In genomic region chr17:8060274-8060673, GRCh38 we compare ENCODE assay signal across 8 cellular contexts. TPM values are rescaled to one million over a fixed set of nuclear protein-coding genes. Genes with fewer than 3 reads are reported as not detected.
DNase-seq lines count a peak whose midpoint lies in the region; ATAC-seq, FAIRE-seq and TF ChIP-seq lines count a peak whose summit lies in the region.

No MANE protein-coding gene starts in this region.

- no peak overlapping the region for H3K23ac ChIP-seq in IMR-90 (ENCODE audit: low read depth, low read length)

- H4K8ac ChIP-seq in IMR-90 (ENCODE audit: low read depth in 2 of 2, low read length in 2 of 2): no peak overlapping the region

- H3K14ac ChIP-seq in IMR-90 (replicated peaks; ENCODE audit: low read depth, low read length): no peak overlapping the region

- no peak overlapping the region for H2BK5ac ChIP-seq in IMR-90 (ENCODE audit: low read depth, low read length, poor library complexity, severe bottlenecking)

- H3K4me2 ChIP-seq in IMR-90 (ENCODE audit: low read depth, low read length): no peak overlapping the region

- H2BK15ac ChIP-seq in IMR-90 (ENCODE audit: low read depth, low read length): no peak overlapping the region

- peaks cover 2% of the 10 kb centered on the region; the same call in 1 of the 2 replicates for H3K4me1 ChIP-seq in IMR-90 (ENCODE audit: control insufficient read depth, insufficient read depth, low read length)
- peaks cover 0 to 20% (median 8%) of the 10 kb centered on the region in 4 donors for H3K4me1 ChIP-seq in Peyer's patch

- FAIRE-seq in D721Med (lab: Jason Lieb, UNC): peak; percentile 46
- FAIRE-seq in H54 (lab: Jason Lieb, UNC): no peak

- no TSS peak for BruUV-seq in IMR-90 (replicated peaks; lab: Mats Ljungman, UMichigan)

- no peak for TF ChIP-seq POLR2A in IMR-90 (IDR thresholded peaks at IDR 0.05; ENCODE audit: low read depth, low read length)
- no peak for TF ChIP-seq POLR2A in Peyer's patch (IDR thresholded peaks at IDR 0.05)
- TF ChIP-seq POLR2A in H54 (IDR thresholded peaks at IDR 0.05; ENCODE audit: low read depth, low read length): no peak

- H2BK20ac ChIP-seq in IMR-90 (ENCODE audit: low read depth, low read length): no peak overlapping the region

- H2BK120ac ChIP-seq in IMR-90 (ENCODE audit: low read depth, low read length): no peak overlapping the region

- H4K5ac ChIP-seq in IMR-90 (ENCODE audit: low read depth, low read length): no peak overlapping the region

- intact Hi-C loops in IMR-90 (cut with micrococcal nuclease): loop anchor here (2.0 to 10.0 kb wide), 4 partner anchors 59 to 725 kb away; partner anchors contain the start of gene ALOXE3
- intact Hi-C loops in posterior cingulate gyrus (cut with DNase I): no loop called here

- H2AK9ac ChIP-seq in IMR-90 (replicated peaks; ENCODE audit: low read depth, low read length, poor library complexity): no peak overlapping the region

- no peak overlapping the region for H2AK5ac ChIP-seq in IMR-90 (ENCODE audit: low read depth, low read length)

- CTCF ChIA-PET in IMR-90 (lab: Yijun Ruan, JAX): interaction anchor here (0.5 to 4.9 kb wide), 11 partner anchors 13 to 203 kb away, joined by 3 to 25 read pairs (median 3); partner anchors contain the start of genes ALOXE3 and NAA38

- H4K91ac ChIP-seq in IMR-90 (ENCODE audit: insufficient read depth, low read depth, low read length): no peak overlapping the region

- DNase-seq in D721Med (ENCODE audit: insufficient read length, low spot score) (no peak), IMR-90 (peak; percentile 65), Peyer's patch (peak; percentile 36 to 85 (median 63)), glomerular visceral epithelial cell (ENCODE audit: extremely low spot score) (peak; percentile 70), posterior cingulate gyrus (peak in 6 of 10 donors; percentile 47 to 86 (median 55)), H54 (ENCODE audit: insufficient read length, low spot score) (no peak)
- DNase-seq in activated naive CD4-positive, alpha-beta T cell treated with anti-CD3 and anti-CD28 coated beads, Interleukin-2, amount 50 U/mL, for 16 hours: peak; percentile 48

- peak; percentile 81 for TF ChIP-seq RAD21 in IMR-90 (IDR thresholded peaks at IDR 0.05; ENCODE audit: low read length)

- no peak overlapping the region for H3K18ac ChIP-seq in IMR-90 (ENCODE audit: low read depth, low read length)

- no peak overlapping the region for H3K27ac ChIP-seq in IMR-90 (ENCODE audit: insufficient read depth, low read length)
- no peak overlapping the region for H3K27ac ChIP-seq in Peyer's patch

- POLR2A ChIA-PET in IMR-90 (lab: Charles Lee; ENCODE audit: unreplicated experiment): no interaction called here

- TF ChIP-seq CTCF in D721Med (IDR thresholded peaks at IDR 0.05; ENCODE audit: insufficient read depth, missing control alignments) (peak; percentile 47), IMR-90 (conservative IDR thresholded peaks at IDR 0.05; ENCODE audit: low read depth, low read length) (peak; percentile 84), Peyer's patch (IDR thresholded peaks at IDR 0.05) (peak; percentile 57 to 85 (median 78))

- no peak overlapping the region for H3K4ac ChIP-seq in IMR-90 (ENCODE audit: low read depth, low read length)

- H3K9ac ChIP-seq in IMR-90 (ENCODE audit: low read depth, low read length): no peak overlapping the region

- no peaks in the 10 kb centered on the region for H3K9me1 ChIP-seq in IMR-90 (ENCODE audit: insufficient read depth, low read length)

- 0% methylated on average over 3 of the region's 10 CpGs; no CpG with 5 or more reads in 1 of the 2 experiments for WGBS in IMR-90 (ENCODE audit: extremely low coverage in 2 of 2, insufficient read length in 1 of 2), 2 experiments

- H3K56ac ChIP-seq in IMR-90 (ENCODE audit: extremely low read depth, insufficient read depth, low read length): no peak overlapping the region

- H4K20me1 ChIP-seq in IMR-90 (ENCODE audit: insufficient read depth, low read length): peaks cover 5% of the 10 kb centered on the region; the same call in 1 of the 2 replicates

- H3K9me3 ChIP-seq in IMR-90 (ENCODE audit: control insufficient read depth, insufficient read depth, low read length) (no peaks in the 10 kb centered on the region), Peyer's patch (no peaks in the 10 kb centered on the region)

- dilution Hi-C loops in IMR-90 (cut with HindIII; ENCODE audit: low sequenced_read_pairs, unreplicated experiment): no loop called here

- in situ Hi-C loops in IMR-90 (cut with MboI; ENCODE audit: low sequenced_read_pairs): no loop called here

- H3K4me3 ChIP-seq in IMR-90 (ENCODE audit: insufficient read depth, low read depth, low read length): no peak overlapping the region
- no peak overlapping the region for H3K4me3 ChIP-seq in Peyer's patch

- H3K27me3 ChIP-seq in IMR-90 (ENCODE audit: control insufficient read depth, insufficient read depth, low read length) (peaks cover 63% of the 10 kb centered on the region), Peyer's patch (no peaks in the 10 kb centered on the region)

- H2AFZ ChIP-seq in IMR-90 (replicated peaks; ENCODE audit: low read length, poor library complexity): no peak overlapping the region

- no peaks in the 10 kb centered on the region for H3K79me1 ChIP-seq in IMR-90 (ENCODE audit: low read depth in 1 of 2, low read length in 2 of 2)

- H3K36me3 ChIP-seq in IMR-90 (ENCODE audit: control insufficient read depth, insufficient read depth, low read length): no peaks in the 10 kb centered on the region
- no peaks in the 10 kb centered on the region for H3K36me3 ChIP-seq in Peyer's patch

- ATAC-seq in IMR-90 (ENCODE audit: low read depth) (peak; percentile 64), GM21528 (IDR thresholded peaks at IDR 0.05; ENCODE audit: low FRiP score, unreplicated experiment) (no peak)

TF ChIP-seq in IMR-90, 13 proteins besides CTCF, POLR2A, EP300 and RAD21:
- peak; percentile 66 for TF ChIP-seq SMC3 (IDR thresholded peaks at IDR 0.05; ENCODE audit: low read depth, low read length)
- no peak for TF ChIP-seq BHLHE40 (IDR thresholded peaks at IDR 0.05; ENCODE audit: low read depth, low read length)

RNA-seq across cellular contexts. Expression of gene ALOX15B, which starts 21.4 kb away (rescaled TPM):
- total RNA-seq in IMR-90 (2012; rRNA removed): not detected in 2 replicates
- not detected in 2 replicates for polyA plus RNA-seq in IMR-90 (2012; rRNA removed)
- polyA plus RNA-seq in IMR-90 (2012; cell fraction: cytosol; rRNA removed): 0.03 TPM in 1 of 2 replicates, not detected in the other
- polyA plus RNA-seq in IMR-90 (2012; cell fraction: nucleus; rRNA removed; ENCODE audit: low replicate concordance): not detected in 2 replicates
- 1 to 10 TPM in 3 of 4 donors, under 1 TPM in 1; 0.70 to 4.1 (median 2.1) TPM for total RNA-seq in Peyer's patch

RNA-seq across cellular contexts. Expression of gene ALOX12B, which starts 27.2 kb away (rescaled TPM):
- total RNA-seq in IMR-90 (2012; rRNA removed) (not detected in 2 replicates), Peyer's patch (under 1 TPM in 1 of 4 donors, not detected in 3; 0.83 TPM)
- polyA plus RNA-seq in IMR-90 (2012; rRNA removed): not detected in 2 replicates
- polyA plus RNA-seq in IMR-90 (2012; cell fraction: cytosol; rRNA removed): not detected in 2 replicates
- not detected in 2 replicates for polyA plus RNA-seq in IMR-90 (2012; cell fraction: nucleus; rRNA removed; ENCODE audit: low replicate concordance)

RNA-seq across cellular contexts. Expression of gene GUCY2D, which starts 57.9 kb away (rescaled TPM):
- not detected in 2 replicates for total RNA-seq in IMR-90 (2012; rRNA removed)
- 0.03 TPM in 1 of 2 replicates, not detected in the other for polyA plus RNA-seq in IMR-90 (2012; rRNA removed)
- polyA plus RNA-seq in IMR-90 (2012; cell fraction: cytosol; rRNA removed): not detected in 2 replicates
- not detected in 2 replicates for polyA plus RNA-seq in IMR-90 (2012; cell fraction: nucleus; rRNA removed; ENCODE audit: low replicate concordance)
- not detected for total RNA-seq in Peyer's patch

RNA-seq across cellular contexts. Expression of gene ALOXE3, which starts 58.0 kb away (rescaled TPM):
- total RNA-seq in IMR-90 (2012; rRNA removed) (under 0.01 TPM in 2 replicates), Peyer's patch (not detected)
- polyA plus RNA-seq in IMR-90 (2012; rRNA removed): 0.19 and 0.26 TPM in 2 replicates
- 0.06 and 0.19 TPM in 2 replicates for polyA plus RNA-seq in IMR-90 (2012; cell fraction: cytosol; rRNA removed)
- polyA plus RNA-seq in IMR-90 (2012; cell fraction: nucleus; rRNA removed; ENCODE audit: low replicate concordance): 0.52 and 0.83 TPM in 2 replicates

Comparison
In these comparisons a context has a peak if more than half of its experiments do, and no peak if none do; other contexts are left out.
1. DNase-seq: peak in IMR-90 (single experiment), Peyer's patch (3 of 3), activated naive CD4-positive, alpha-beta T cell treated with anti-CD3 and anti-CD28 coated beads, Interleukin-2, amount 50 U/mL, for 16 hours (single experiment), glomerular visceral epithelial cell (single experiment) and posterior cingulate gyrus (6 of 10); none in D721Med (single experiment) and H54 (single experiment).
2. Peak in every context shown above with its lines, with median percentiles within 50 percentile points of each other: CTCF ChIP-seq.